In the genomic region with DNA sequence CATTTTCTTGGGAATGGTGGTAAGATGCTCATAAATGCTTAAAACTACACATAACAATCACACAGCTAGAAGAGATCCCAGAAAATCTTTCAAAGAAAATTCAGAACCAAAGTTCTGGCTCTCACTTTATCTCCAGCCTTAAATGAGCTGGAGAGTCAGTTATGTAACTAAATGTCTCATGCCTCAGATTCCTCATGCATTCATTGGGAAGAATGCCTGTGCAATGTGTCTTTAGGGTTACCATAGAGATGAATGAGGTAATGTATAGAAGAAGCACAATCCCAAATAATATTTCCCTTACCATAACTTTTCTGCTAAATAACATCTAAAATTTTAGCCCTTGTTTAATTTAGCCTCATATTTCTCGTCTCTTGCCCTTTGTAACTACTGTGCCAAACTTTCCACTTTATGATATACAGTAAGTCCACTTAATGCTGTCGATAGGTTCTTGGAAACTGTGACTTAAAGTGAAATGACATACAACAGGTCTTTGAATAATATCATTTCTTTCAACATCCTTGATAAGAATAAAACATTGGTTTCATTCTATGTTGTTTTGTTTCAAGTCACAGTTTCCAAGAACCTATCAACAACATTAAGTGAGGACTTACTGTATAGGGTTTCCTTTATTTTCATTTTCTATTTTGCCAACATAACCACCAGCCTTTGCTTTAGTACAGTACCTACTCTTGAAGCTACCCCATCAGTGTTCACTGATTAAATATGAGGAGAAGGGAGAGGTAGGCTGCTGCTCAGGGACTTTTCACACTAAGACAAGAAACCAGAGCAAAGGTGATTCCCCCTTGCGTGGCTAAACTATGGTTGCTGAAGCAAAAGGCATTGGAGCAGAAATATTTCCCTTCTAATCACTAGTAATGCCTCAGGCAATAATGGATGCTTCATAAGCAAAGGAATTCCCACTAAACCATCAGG, we compare ENCODE assay signal across 9 cellular contexts.
DNase-seq lines count a peak whose midpoint lies in the region; ATAC-seq and TF ChIP-seq lines count a peak whose summit lies in the region.
"Had no signal": no experiment of that assay in that cellular context is flagged by ENCODE, and none has a peak within 500 bp of the region (broad histone marks: within the 10 kb centered on the region; RNA-seq: fewer than 3 reads in every experiment).

No MANE protein-coding gene starts in this region.

- H3K4me1 Mint-ChIP-seq in chondrocyte (ENCODE audit: low read depth): peaks cover 42% of the 10 kb centered on the region

- no peaks in the 10 kb centered on the region for H3K27me3 ChIP-seq in upper lobe of right lung

- H3K4me1 ChIP-seq in upper lobe of right lung: peaks cover 28% of the 10 kb centered on the region

- H3K9me3 Mint-ChIP-seq in chondrocyte (ENCODE audit: low read depth): no peaks in the 10 kb centered on the region

- DNase-seq in activated naive CD4-positive, alpha-beta T cell treated with Interleukin-2 at 50 U/mL for 16 hours: peak; percentile 41
- DNase-seq in activated naive CD4-positive, alpha-beta T cell (lab: John Stamatoyannopoulos, UW): no peak
- DNase-seq in HT1080 (ENCODE audit: low read depth) (peak; percentile 27), chondrocyte (ENCODE audit: low spot score) (no peak), upper lobe of right lung (no peak), medulla oblongata (ENCODE audit: extremely low spot score) (no peak), NCI-H1930 (lab: John Stamatoyannopoulos, UW) (no peak), pons (ENCODE audit: low spot score) (no peak)
- DNase-seq: NCI-H524 had no signal

- no peaks in the 10 kb centered on the region for H3K27me3 Mint-ChIP-seq in chondrocyte (ENCODE audit: low read depth)

- no peaks in the 10 kb centered on the region for H3K36me3 Mint-ChIP-seq in chondrocyte (ENCODE audit: low read depth)

- H3K27ac ChIP-seq in upper lobe of right lung: peak overlapping the region; percentile 52

- H3K4me3 Mint-ChIP-seq in chondrocyte (ENCODE audit: unreplicated experiment): no peak overlapping the region

- TF ChIP-seq CTCF in chondrocyte (IDR thresholded peaks at IDR 0.05): no peak
- no peak for TF ChIP-seq CTCF in upper lobe of right lung (IDR thresholded peaks at IDR 0.05)

- H3K9me3 ChIP-seq in upper lobe of right lung: no peaks in the 10 kb centered on the region

- peak overlapping the region; percentile 79 for H3K27ac Mint-ChIP-seq in chondrocyte (ENCODE audit: unreplicated experiment)

- no peak for ATAC-seq in upper lobe of right lung

- intact Hi-C loops in upper lobe of right lung (cut with DNase I): no loop called here

- no peaks in the 10 kb centered on the region for H3K36me3 ChIP-seq in upper lobe of right lung

- H3K4me3 ChIP-seq in upper lobe of right lung: no peak overlapping the region

Comparison
In these comparisons a context has a peak if more than half of its experiments do, and no peak if none do; other contexts are left out.
1. DNase-seq: peak in activated naive CD4-positive, alpha-beta T cell treated with Interleukin-2 at 50 U/mL for 16 hours (single experiment) and HT1080 (single experiment); none in activated naive CD4-positive, alpha-beta T cell (0 of 4), chondrocyte (single experiment), upper lobe of right lung (single experiment), medulla oblongata (single experiment), NCI-H1930 (0 of 2) and pons (single experiment).